In genomic region chr3:121749276-121750086, GRCh38 we compare ENCODE assay signal across 8 cellular contexts. TPM values are rescaled to one million over a fixed set of nuclear protein-coding genes. Genes with fewer than 3 reads are reported as not detected.
DNase-seq lines count a peak whose midpoint lies in the region; ATAC-seq, FAIRE-seq and TF ChIP-seq lines count a peak whose summit lies in the region.

GOLGB1 (minus strand) TSS chr3:121749741; CDS start chr3:121730971, 18,770 bp downstream.

- peak within 1 kb of the TSS; percentile 14 for H3K27ac Mint-ChIP-seq in T-helper 17 cell

- ATAC-seq in GM18499 (IDR thresholded peaks at IDR 0.05; ENCODE audit: insufficient read depth, unreplicated experiment) (peak; percentile 98), HG02938 (IDR thresholded peaks at IDR 0.05; ENCODE audit: unreplicated experiment) (peak; percentile 96), T-helper 17 cell (peak; percentile 95), psoas muscle (peak; percentile 98)

- no peak for TF ChIP-seq CTCF in right atrium auricular region (IDR thresholded peaks at IDR 0.05)
- TF ChIP-seq CTCF in psoas muscle (IDR thresholded peaks at IDR 0.05), result no peak

- H3K27ac ChIP-seq in angular gyrus (ENCODE audit: low read depth, low read length), result peak within 1 kb of the TSS; percentile 57
- H3K27ac ChIP-seq in right atrium auricular region, result peak within 1 kb of the TSS; percentile 92 to 95
- peak within 1 kb of the TSS; percentile 98 for H3K27ac ChIP-seq in psoas muscle

- H3K36me3 ChIP-seq in right atrium auricular region, result no peaks in the 10 kb centered on the region
- H3K36me3 ChIP-seq in psoas muscle (ENCODE audit: insufficient read depth in 1 of 2, low read depth in 1 of 2), result no peaks in the 10 kb centered on the region

- WGBS in psoas muscle, 3 donors, result 0% methylated on average over 46 to 51 of the region's 51 CpGs

- H3K4me1 Mint-ChIP-seq in T-helper 17 cell, result peaks cover 7% of the 10 kb centered on the region

- H3K4me3 ChIP-seq in right atrium auricular region, result peak within 1 kb of the TSS; percentile 81
- peak within 1 kb of the TSS; percentile 97 for H3K4me3 ChIP-seq in psoas muscle

- peaks cover 3% of the 10 kb centered on the region for H3K36me3 Mint-ChIP-seq in T-helper 17 cell (ENCODE audit: low read depth)

- FAIRE-seq in urothelium cell line (lab: Jason Lieb, UNC), result peak; percentile 99

- no peaks in the 10 kb centered on the region for H3K9me3 ChIP-seq in T-helper 17 cell (ENCODE audit: control insufficient read depth, low read length, poor library complexity, severe bottlenecking)
- no peaks in the 10 kb centered on the region for H3K9me3 ChIP-seq in right atrium auricular region
- no peaks in the 10 kb centered on the region for H3K9me3 ChIP-seq in psoas muscle

- DNase-seq in NCI-H1694 treated with DMSO at 0.1 percent for 48 hours (lab: John Stamatoyannopoulos, UW) (peak; percentile 96), T-helper 17 cell (peak; percentile 81 to 86 (median 82)), right atrium auricular region (ENCODE audit: low spot score) (peak; percentile 99), psoas muscle (peak; percentile 93 to 95), urothelium cell line (ENCODE audit: low spot score) (peak; percentile 97)

- peak within 1 kb of the TSS; percentile 28 for H3K4me3 Mint-ChIP-seq in T-helper 17 cell

- H3K27me3 Mint-ChIP-seq in T-helper 17 cell, result peaks cover 14% of the 10 kb centered on the region

- H3K27me3 ChIP-seq in right atrium auricular region (no peaks in the 10 kb centered on the region), psoas muscle (ENCODE audit: insufficient read depth in 3 of 3, low read length in 2 of 3) (no peaks in the 10 kb centered on the region)

- intact Hi-C loops in psoas muscle (cut with DNase I), result loop anchor here in 1 of 2 donors (5.0 kb wide), 1 partner anchor 83 kb away; no protein-coding TSS in a partner anchor

- H3K4me1 ChIP-seq in right atrium auricular region, result peaks cover 0 to 41% of the 10 kb centered on the region in 2 donors
- peaks cover 22% of the 10 kb centered on the region for H3K4me1 ChIP-seq in psoas muscle

RNA-seq across cellular contexts. Expression of gene GOLGB1, which starts in this region (rescaled TPM):
- total RNA-seq in T-helper 17 cell (10 to 100 TPM; 56.1 to 66.9 TPM), right atrium auricular region (10 to 100 TPM; 44.1 to 49.6 TPM), psoas muscle (10 to 100 TPM; 20.6 to 30.7 (median 23.6) TPM)
- polyA plus RNA-seq in psoas muscle, result 10 to 100 TPM in 1 of 3 donors, 1 to 10 TPM in 2; 7.5 to 16.1 (median 7.7) TPM

Comparison
In these comparisons a context has a peak if more than half of its experiments do, and no peak if none do; other contexts are left out.
1. Peak in every context shown above with its lines: DNase-seq, ATAC-seq, H3K4me3 ChIP-seq and H3K27ac ChIP-seq.